Comparison of ENCODE assay signal across 6 cellular contexts in the genomic region with DNA sequence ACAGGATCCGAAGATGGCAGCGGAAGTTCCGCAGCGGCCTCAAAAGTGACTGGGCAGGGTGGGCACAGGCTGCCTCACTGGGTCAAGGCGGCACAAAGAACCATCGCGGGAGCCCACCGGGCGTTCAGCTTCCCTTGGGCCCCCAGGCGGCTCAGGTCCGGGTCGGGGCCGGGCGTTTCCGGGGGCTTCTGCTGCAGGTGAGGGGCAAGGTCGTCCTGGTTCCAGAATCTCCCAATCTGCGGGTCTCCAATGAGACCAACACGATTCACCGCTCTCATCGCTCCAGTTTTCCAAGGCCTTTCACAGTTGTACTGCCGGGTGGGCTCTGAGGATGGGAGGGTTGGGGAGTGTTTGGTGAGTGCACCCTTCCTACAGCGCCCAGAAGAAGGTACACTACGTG.
DNase-seq lines count a peak whose midpoint lies in the region; ATAC-seq and TF ChIP-seq lines count a peak whose summit lies in the region.
"Not testable (repeated sequence)": the region's sequence is repeated elsewhere in the genome, so short reads cannot be mapped to it uniquely, and the experiment has no call there.

No MANE protein-coding gene starts in this region.

- CTCF ChIA-PET in CD8-positive, alpha-beta T cell (lab: Charles Lee); activated B cell treated with CpG ODN at 0.5 μM for 24 hours (lab: Charles Lee): not testable (repeated sequence)

- H3K36me3 Mint-ChIP-seq in CD8-positive, alpha-beta T cell; activated B cell treated with CpG ODN at 0.5 μM for 24 hours (ENCODE audit: low read depth); dendritic cell treated with granulocyte-macrophage colony-stimulating factor and Interleukin-4, amounts not matched to agents 40 ng/mL and 50 ng/mL, for 4 days (ENCODE audit: low read depth); natural killer cell treated with Interleukin-12 subunit alpha and Interleukin-12 subunit beta and Interleukin-15 and Interleukin-18, amount 100 ng/mL, for 72 hours; stimulated activated naive B cell treated with anti-CD40 and anti-IgM and Interleukin-4, amounts not matched to agents 10 μg/mL and 1 μg/mL and 100 μg/mL, for 72 hours: not testable (repeated sequence)

- H3K4me3 Mint-ChIP-seq in CD8-positive, alpha-beta T cell = peak overlapping the region; percentile 45
- H3K4me3 Mint-ChIP-seq in activated B cell treated with CpG ODN at 0.5 μM for 24 hours = peak overlapping the region; percentile 48
- H3K4me3 Mint-ChIP-seq in dendritic cell treated with granulocyte-macrophage colony-stimulating factor and Interleukin-4, amounts not matched to agents 40 ng/mL and 50 ng/mL, for 4 days = peak overlapping the region; percentile 50
- not testable (repeated sequence) for H3K4me3 Mint-ChIP-seq in natural killer cell treated with Interleukin-12 subunit alpha and Interleukin-12 subunit beta and Interleukin-15 and Interleukin-18, amount 100 ng/mL, for 72 hours
- peak overlapping the region; percentile 56 to 62 for H3K4me3 Mint-ChIP-seq in stimulated activated naive B cell treated with anti-CD40 and anti-IgM and Interleukin-4, amounts not matched to agents 10 μg/mL and 1 μg/mL and 100 μg/mL, for 72 hours

- POLR2A ChIA-PET in CD8-positive, alpha-beta T cell (lab: Charles Lee); activated B cell treated with CpG ODN at 0.5 μM for 24 hours (lab: Charles Lee): not testable (repeated sequence)

- H3K9me3 ChIP-seq in CD8-positive, alpha-beta T cell (ENCODE audit: low read length) = not testable (repeated sequence)

- not testable (repeated sequence) for H3K27ac Mint-ChIP-seq in CD8-positive, alpha-beta T cell; activated B cell treated with CpG ODN at 0.5 μM for 24 hours; dendritic cell treated with granulocyte-macrophage colony-stimulating factor and Interleukin-4, amounts not matched to agents 40 ng/mL and 50 ng/mL, for 4 days; natural killer cell treated with Interleukin-12 subunit alpha and Interleukin-12 subunit beta and Interleukin-15 and Interleukin-18, amount 100 ng/mL, for 72 hours; stimulated activated naive B cell treated with anti-CD40 and anti-IgM and Interleukin-4, amounts not matched to agents 10 μg/mL and 1 μg/mL and 100 μg/mL, for 72 hours

- H3K27me3 ChIP-seq in CD8-positive, alpha-beta T cell (ENCODE audit: insufficient read depth, low read length) = not testable (repeated sequence)

- not testable (repeated sequence) for H3K36me3 ChIP-seq in CD8-positive, alpha-beta T cell (ENCODE audit: insufficient read depth, low read length)

- not testable (repeated sequence) for H3K4me1 Mint-ChIP-seq in CD8-positive, alpha-beta T cell (ENCODE audit: low read depth); activated B cell treated with CpG ODN at 0.5 μM for 24 hours; dendritic cell treated with granulocyte-macrophage colony-stimulating factor and Interleukin-4, amounts not matched to agents 40 ng/mL and 50 ng/mL, for 4 days (ENCODE audit: low read depth); natural killer cell treated with Interleukin-12 subunit alpha and Interleukin-12 subunit beta and Interleukin-15 and Interleukin-18, amount 100 ng/mL, for 72 hours (ENCODE audit: low read depth in 2 of 2); stimulated activated naive B cell treated with anti-CD40 and anti-IgM and Interleukin-4, amounts not matched to agents 10 μg/mL and 1 μg/mL and 100 μg/mL, for 72 hours

- not testable (repeated sequence) for H3K27ac ChIP-seq in CD8-positive, alpha-beta T cell (ENCODE audit: low read depth, low read length)

- not testable (repeated sequence) for H3K4me1 ChIP-seq in CD8-positive, alpha-beta T cell (ENCODE audit: insufficient read depth, low read length)

- H3K4me3 ChIP-seq in CD8-positive, alpha-beta T cell (ENCODE audit: low read depth, low read length) = not testable (repeated sequence)

- intact Hi-C loops in CD8-positive, alpha-beta T cell (cut with DNase I, micrococcal nuclease); activated B cell treated with CpG ODN at 0.5 μM for 24 hours (cut with micrococcal nuclease); dendritic cell treated with granulocyte-macrophage colony-stimulating factor and Interleukin-4, amounts not matched to agents 40 ng/mL and 50 ng/mL, for 4 days (cut with micrococcal nuclease): not testable (repeated sequence)

- TF ChIP-seq CTCF in CD8-positive, alpha-beta T cell (IDR thresholded peaks at IDR 0.05); activated B cell treated with CpG ODN at 0.5 μM for 24 hours (IDR thresholded peaks at IDR 0.05): not testable (repeated sequence)

- not testable (repeated sequence) for DNase-seq in CD8-positive, alpha-beta T cell; activated B cell treated with CpG ODN at 0.5 μM for 24 hours; stimulated activated naive B cell treated with anti-CD40 and anti-IgM and Interleukin-4, amounts not matched to agents 10 μg/mL and 1 μg/mL and 100 μg/mL, for 72 hours
- peak; percentile 2 for DNase-seq in left kidney (ENCODE audit: low read depth, low spot score)
- peak; percentile 60 for DNase-seq in natural killer cell treated with Interleukin-12 subunit alpha and Interleukin-12 subunit beta and Interleukin-15 and Interleukin-18, amount 100 ng/mL, for 72 hours (ENCODE audit: low spot score)

- H3K9me3 Mint-ChIP-seq in CD8-positive, alpha-beta T cell; activated B cell treated with CpG ODN at 0.5 μM for 24 hours; dendritic cell treated with granulocyte-macrophage colony-stimulating factor and Interleukin-4, amounts not matched to agents 40 ng/mL and 50 ng/mL, for 4 days; natural killer cell treated with Interleukin-12 subunit alpha and Interleukin-12 subunit beta and Interleukin-15 and Interleukin-18, amount 100 ng/mL, for 72 hours; stimulated activated naive B cell treated with anti-CD40 and anti-IgM and Interleukin-4, amounts not matched to agents 10 μg/mL and 1 μg/mL and 100 μg/mL, for 72 hours: not testable (repeated sequence)

- not testable (repeated sequence) for H3K27me3 Mint-ChIP-seq in CD8-positive, alpha-beta T cell (ENCODE audit: low read depth); activated B cell treated with CpG ODN at 0.5 μM for 24 hours; dendritic cell treated with granulocyte-macrophage colony-stimulating factor and Interleukin-4, amounts not matched to agents 40 ng/mL and 50 ng/mL, for 4 days; natural killer cell treated with Interleukin-12 subunit alpha and Interleukin-12 subunit beta and Interleukin-15 and Interleukin-18, amount 100 ng/mL, for 72 hours; stimulated activated naive B cell treated with anti-CD40 and anti-IgM and Interleukin-4, amounts not matched to agents 10 μg/mL and 1 μg/mL and 100 μg/mL, for 72 hours

- not testable (repeated sequence) for ATAC-seq in CD8-positive, alpha-beta T cell; activated B cell treated with CpG ODN at 0.5 μM for 24 hours (ENCODE audit: low read depth); natural killer cell treated with Interleukin-12 subunit alpha and Interleukin-12 subunit beta and Interleukin-15 and Interleukin-18, amount 100 ng/mL, for 72 hours; stimulated activated naive B cell treated with anti-CD40 and anti-IgM and Interleukin-4, amounts not matched to agents 10 μg/mL and 1 μg/mL and 100 μg/mL, for 72 hours (replicated peaks)
